In genomic region chr1:183506561-183506960, GRCh38 we compare ENCODE assay signal across 19 cellular contexts.
"Had no signal": no experiment of that assay in that cellular context is flagged by ENCODE, and none has a peak within 500 bp of the region (broad histone marks: within the 10 kb centered on the region; RNA-seq: fewer than 3 reads in every experiment).

No MANE protein-coding gene starts in this region.

- H3K9ac ChIP-seq: neural progenitor cell had no signal

- H2AFZ ChIP-seq: neural progenitor cell had no signal

- H3K27ac Mint-ChIP-seq: activated naive CD8-positive, alpha-beta T cell; activated T-cell treated with anti-CD3 and anti-CD28 coated beads, Interleukin-2, amount 50 U/mL, for 24 hours; activated T-helper 17 cell treated with anti-CD3 and anti-CD28 coated beads, Interleukin-2, amount 50 U/mL, for 72 hours; naive thymus-derived CD8-positive, alpha-beta T cell; neural progenitor cell; stimulated activated naive CD8-positive, alpha-beta T cell treated with anti-CD3 and anti-CD28 coated beads, Interleukin-15, Interleukin-2, amounts not matched to agents 100 ng/mL and 50 ng/mL, for 24 hours; WTC11 had no signal

- DNase-seq: activated T-cell treated with anti-CD3 and anti-CD28 coated beads, Interleukin-2, amount 50 U/mL, for 24 hours; adrenal gland; effector memory CD4-positive, alpha-beta T cell; kidney; lower lobe of right lung; naive thymus-derived CD8-positive, alpha-beta T cell; stimulated activated CD4-positive, alpha-beta T cell treated with anti-CD3 and anti-CD28 coated beads, Interleukin-4, amount 100 ng/mL, for 4 hours; substantia nigra; T-helper 1 cell; thyroid gland had no signal

- H3K4me3 Mint-ChIP-seq: activated naive CD8-positive, alpha-beta T cell; activated T-cell treated with anti-CD3 and anti-CD28 coated beads, Interleukin-2, amount 50 U/mL, for 24 hours; activated T-helper 17 cell treated with anti-CD3 and anti-CD28 coated beads, Interleukin-2, amount 50 U/mL, for 72 hours; central memory CD8-positive, alpha-beta T cell; naive thymus-derived CD8-positive, alpha-beta T cell; neural progenitor cell; stimulated activated naive CD8-positive, alpha-beta T cell treated with anti-CD3 and anti-CD28 coated beads, Interleukin-15, Interleukin-2, amounts not matched to agents 100 ng/mL and 50 ng/mL, for 24 hours; WTC11 had no signal

- H3K4me1 ChIP-seq: breast epithelium, lower lobe of right lung, prostate gland, thyroid gland had no signal

- H3K36me3 Mint-ChIP-seq: activated naive CD8-positive, alpha-beta T cell; neural progenitor cell; WTC11 had no signal

- H3K9me3 ChIP-seq: breast epithelium, lower lobe of right lung, prostate gland, thyroid gland had no signal

- H3K27me3 ChIP-seq: adrenal gland, breast epithelium, neural progenitor cell, thyroid gland had no signal

- H3K27ac ChIP-seq: adrenal gland, breast epithelium, lower lobe of right lung, neural progenitor cell, prostate gland, thyroid gland had no signal

- H3K27me3 Mint-ChIP-seq: activated naive CD8-positive, alpha-beta T cell; activated T-cell treated with anti-CD3 and anti-CD28 coated beads, Interleukin-2, amount 50 U/mL, for 24 hours; activated T-helper 17 cell treated with anti-CD3 and anti-CD28 coated beads, Interleukin-2, amount 50 U/mL, for 72 hours; central memory CD8-positive, alpha-beta T cell; naive thymus-derived CD8-positive, alpha-beta T cell; stimulated activated naive CD8-positive, alpha-beta T cell treated with anti-CD3 and anti-CD28 coated beads, Interleukin-15, Interleukin-2, amounts not matched to agents 100 ng/mL and 50 ng/mL, for 24 hours had no signal

- H3K4me3 ChIP-seq: adrenal gland, breast epithelium, lower lobe of right lung, neural progenitor cell, prostate gland, thyroid gland had no signal

- H3K9me3 Mint-ChIP-seq: activated T-cell treated with anti-CD3 and anti-CD28 coated beads, Interleukin-2, amount 50 U/mL, for 24 hours; activated T-helper 17 cell treated with anti-CD3 and anti-CD28 coated beads, Interleukin-2, amount 50 U/mL, for 72 hours; central memory CD8-positive, alpha-beta T cell; naive thymus-derived CD8-positive, alpha-beta T cell; neural progenitor cell; stimulated activated naive CD8-positive, alpha-beta T cell treated with anti-CD3 and anti-CD28 coated beads, Interleukin-15, Interleukin-2, amounts not matched to agents 100 ng/mL and 50 ng/mL, for 24 hours; WTC11 had no signal

- H3K36me3 ChIP-seq: adrenal gland, breast epithelium, lower lobe of right lung, neural progenitor cell, prostate gland, thyroid gland had no signal

- ATAC-seq: activated T-helper 17 cell treated with anti-CD3 and anti-CD28 coated beads, Interleukin-2, amount 50 U/mL, for 72 hours; esophagus mucosa; lower lobe of right lung; naive thymus-derived CD8-positive, alpha-beta T cell; WTC11 had no signal

- H3K4me2 ChIP-seq: neural progenitor cell had no signal
